34 cellular contexts compared by ENCODE assay signal in genomic region chr2:19829672-19830071, GRCh38.
"Had no signal": no experiment of that assay in that cellular context is flagged by ENCODE, and none has a peak within 500 bp of the region (broad histone marks: within the 10 kb centered on the region; RNA-seq: fewer than 3 reads in every experiment).

No MANE protein-coding gene starts in this region.

- H3K4me3 Mint-ChIP-seq: activated B cell treated with CpG ODN at 0.5 μM for 24 hours; activated CD4-positive, alpha-beta memory T cell treated with anti-CD3 and anti-CD28 coated beads for 36 hours; activated CD4-positive, alpha-beta T cell treated with anti-CD3 and anti-CD28 coated beads for 36 hours; activated CD4-positive, alpha-beta T cell treated with anti-CD3 and anti-CD28 coated beads, Interleukin-2, amount 10 ng/mL, durations not matched to agents 24 days and 14 days; activated CD8-positive, alpha-beta memory T cell treated with anti-CD3 and anti-CD28 coated beads, Interleukin-2, amount 10 ng/mL, durations not matched to agents 7 days and 5 days; activated CD8-positive, alpha-beta T cell treated with anti-CD3 and anti-CD28 coated beads, Interleukin-2, amount 10 ng/mL, durations not matched to agents 7 days and 5 days; activated naive CD4-positive, alpha-beta T cell treated with anti-CD3 and anti-CD28 coated beads for 36 hours; activated naive CD4-positive, alpha-beta T cell treated with anti-CD3 and anti-CD28 coated beads, Interleukin-2, amount 50 U/mL, for 24 hours; activated naive CD8-positive, alpha-beta T cell treated with anti-CD3 and anti-CD28 coated beads for 36 hours; activated naive CD8-positive, alpha-beta T cell treated with anti-CD3 and anti-CD28 coated beads, Interleukin-2, amount 50 U/mL, for 24 hours; activated T-helper 1 cell treated with anti-CD3 and anti-CD28 coated beads, Interleukin-12 subunit alpha, Interleukin-12 subunit beta, Interleukin-2, Interleukin-4 antibody, amounts not matched to agents 30 ng/mL and 10 ng/mL and 1 ng/mL, durations not matched to agents 14 hours and 24 hours and 36 hours; endodermal cell; T-helper 17 cell; T-helper 2 cell treated with Interferon-gamma antibody and Interleukin-4, amounts not matched to agents 5 μg/mL and 100 μg/mL, for 36 hours had no signal

- H3K4me3 ChIP-seq: adrenal gland, body of pancreas, colonic mucosa, gastrocnemius medialis had no signal

- H3K27me3 ChIP-seq: adrenal gland, body of pancreas, colonic mucosa, gastrocnemius medialis had no signal

- H3K4me1 ChIP-seq: adrenal gland, body of pancreas, colonic mucosa, foreskin keratinocyte, gastrocnemius medialis had no signal

- H3K27ac Mint-ChIP-seq: activated B cell treated with CpG ODN at 0.5 μM for 24 hours; activated CD4-positive, alpha-beta memory T cell treated with anti-CD3 and anti-CD28 coated beads for 36 hours; activated CD4-positive, alpha-beta T cell treated with anti-CD3 and anti-CD28 coated beads for 36 hours; activated CD4-positive, alpha-beta T cell treated with anti-CD3 and anti-CD28 coated beads, Interleukin-2, amount 10 ng/mL, durations not matched to agents 24 days and 14 days; activated CD8-positive, alpha-beta memory T cell treated with anti-CD3 and anti-CD28 coated beads, Interleukin-2, amount 10 ng/mL, durations not matched to agents 7 days and 5 days; activated CD8-positive, alpha-beta T cell treated with anti-CD3 and anti-CD28 coated beads, Interleukin-2, amount 10 ng/mL, durations not matched to agents 7 days and 5 days; activated naive CD4-positive, alpha-beta T cell treated with anti-CD3 and anti-CD28 coated beads for 36 hours; activated naive CD4-positive, alpha-beta T cell treated with anti-CD3 and anti-CD28 coated beads, Interleukin-2, amount 50 U/mL, for 24 hours; activated naive CD8-positive, alpha-beta T cell treated with anti-CD3 and anti-CD28 coated beads for 36 hours; activated naive CD8-positive, alpha-beta T cell treated with anti-CD3 and anti-CD28 coated beads, Interleukin-2, amount 50 U/mL, for 24 hours; activated T-helper 1 cell treated with anti-CD3 and anti-CD28 coated beads, Interleukin-12 subunit alpha, Interleukin-12 subunit beta, Interleukin-2, Interleukin-4 antibody, amounts not matched to agents 30 ng/mL and 10 ng/mL and 1 ng/mL, durations not matched to agents 14 hours and 24 hours and 36 hours; activated T-helper 2 cell treated with anti-CD3 and anti-CD28 coated beads, Interferon-gamma antibody, Interleukin-2, Interleukin-4, amounts not matched to agents 10 μg/mL and 5 μg/mL and 100 μg/mL, durations not matched to agents 14 hours and 24 hours and 36 hours; endodermal cell; T-helper 17 cell; T-helper 2 cell treated with Interferon-gamma antibody and Interleukin-4, amounts not matched to agents 5 μg/mL and 100 μg/mL, for 36 hours had no signal

- ATAC-seq: activated CD4-positive, alpha-beta T cell treated with anti-CD3 and anti-CD28 coated beads for 36 hours; activated CD8-positive, alpha-beta memory T cell treated with anti-CD3 and anti-CD28 coated beads, Interleukin-2, amount 10 ng/mL, durations not matched to agents 7 days and 5 days; activated CD8-positive, alpha-beta T cell treated with anti-CD3 and anti-CD28 coated beads, Interleukin-2, amount 10 ng/mL, durations not matched to agents 7 days and 5 days; activated naive CD8-positive, alpha-beta T cell treated with anti-CD3 and anti-CD28 coated beads, Interleukin-2, amount 50 U/mL, for 24 hours; body of pancreas; esophagus mucosa; foreskin keratinocyte; gastrocnemius medialis; T-helper 17 cell had no signal

- H3K9me3 ChIP-seq: adrenal gland, body of pancreas, colonic mucosa, gastrocnemius medialis had no signal

- H3K9me3 Mint-ChIP-seq: activated B cell treated with CpG ODN at 0.5 μM for 24 hours; activated CD4-positive, alpha-beta T cell treated with anti-CD3 and anti-CD28 coated beads, Interleukin-2, amount 10 ng/mL, durations not matched to agents 24 days and 14 days; activated naive CD4-positive, alpha-beta T cell treated with anti-CD3 and anti-CD28 coated beads for 36 hours; activated naive CD4-positive, alpha-beta T cell treated with anti-CD3 and anti-CD28 coated beads, Interleukin-2, amount 50 U/mL, for 24 hours; activated naive CD8-positive, alpha-beta T cell treated with anti-CD3 and anti-CD28 coated beads for 36 hours; activated naive CD8-positive, alpha-beta T cell treated with anti-CD3 and anti-CD28 coated beads, Interleukin-2, amount 50 U/mL, for 24 hours; activated T-helper 1 cell treated with anti-CD3 and anti-CD28 coated beads, Interleukin-12 subunit alpha, Interleukin-12 subunit beta, Interleukin-2, Interleukin-4 antibody, amounts not matched to agents 30 ng/mL and 10 ng/mL and 1 ng/mL, durations not matched to agents 14 hours and 24 hours and 36 hours; activated T-helper 2 cell treated with anti-CD3 and anti-CD28 coated beads, Interferon-gamma antibody, Interleukin-2, Interleukin-4, amounts not matched to agents 10 μg/mL and 5 μg/mL and 100 μg/mL, durations not matched to agents 14 hours and 24 hours and 36 hours; T-helper 2 cell treated with Interferon-gamma antibody and Interleukin-4, amounts not matched to agents 5 μg/mL and 100 μg/mL, for 36 hours had no signal

- H3K4me1 Mint-ChIP-seq: activated B cell treated with CpG ODN at 0.5 μM for 24 hours; activated CD4-positive, alpha-beta T cell treated with anti-CD3 and anti-CD28 coated beads for 36 hours; activated CD4-positive, alpha-beta T cell treated with anti-CD3 and anti-CD28 coated beads, Interleukin-2, amount 10 ng/mL, durations not matched to agents 24 days and 14 days; activated CD8-positive, alpha-beta memory T cell treated with anti-CD3 and anti-CD28 coated beads, Interleukin-2, amount 10 ng/mL, durations not matched to agents 7 days and 5 days; activated naive CD4-positive, alpha-beta T cell treated with anti-CD3 and anti-CD28 coated beads, Interleukin-2, amount 50 U/mL, for 24 hours; activated naive CD8-positive, alpha-beta T cell treated with anti-CD3 and anti-CD28 coated beads for 36 hours; endodermal cell had no signal

- DNase-seq: activated B cell treated with CpG ODN at 0.5 μM for 24 hours; activated CD4-positive, alpha-beta memory T cell treated with anti-CD3 and anti-CD28 coated beads for 36 hours; activated CD4-positive, alpha-beta T cell treated with anti-CD3 and anti-CD28 coated beads for 36 hours; activated CD4-positive, alpha-beta T cell treated with anti-CD3 and anti-CD28 coated beads, Interleukin-2, amount 10 ng/mL, durations not matched to agents 24 days and 14 days; activated CD4-positive, CD25-positive, alpha-beta regulatory T cell treated with anti-CD3 and anti-CD28 coated beads, Interleukin-2, amount 50 U/mL, for 72 hours; activated CD8-positive, alpha-beta memory T cell treated with anti-CD3 and anti-CD28 coated beads, Interleukin-2, amount 10 ng/mL, durations not matched to agents 7 days and 5 days; activated CD8-positive, alpha-beta memory T cell treated with anti-CD3 and anti-CD28 coated beads, Interleukin-2, amount 50 U/mL, for 4 hours; activated effector memory CD4-positive, alpha-beta T cell treated with anti-CD3 and anti-CD28 coated beads, Interleukin-2, amount 50 U/mL, for 16 hours; activated naive CD4-positive, alpha-beta T cell treated with anti-CD3 and anti-CD28 coated beads for 36 hours; activated naive CD8-positive, alpha-beta T cell treated with anti-CD3 and anti-CD28 coated beads for 36 hours; activated naive CD8-positive, alpha-beta T cell treated with anti-CD3 and anti-CD28 coated beads, Interleukin-2, amount 50 U/mL, for 24 hours; activated T-cell treated with anti-CD3 and anti-CD28 coated beads, Interleukin-2, amount 50 U/mL, for 1 hour; activated T-cell treated with anti-CD3 and anti-CD28 coated beads, Interleukin-2, amount 50 U/mL, for 48 hours; adrenal gland; amygdala; aorta; body of pancreas; caudate nucleus; cerebellar nuclear complex; colonic mucosa; effector memory CD4-positive, alpha-beta T cell; endodermal cell; foreskin keratinocyte; gastrocnemius medialis; T-helper 1 cell; T-helper 17 cell; T1000; WERI-Rb-1 had no signal

- H3K27ac ChIP-seq: adrenal gland, body of pancreas, colonic mucosa, foreskin keratinocyte, gastrocnemius medialis, WERI-Rb-1 had no signal

- H3K36me3 ChIP-seq: adrenal gland, colonic mucosa, gastrocnemius medialis, WERI-Rb-1 had no signal

- H3K36me3 Mint-ChIP-seq: activated CD4-positive, alpha-beta memory T cell treated with anti-CD3 and anti-CD28 coated beads for 36 hours; activated CD8-positive, alpha-beta memory T cell treated with anti-CD3 and anti-CD28 coated beads, Interleukin-2, amount 10 ng/mL, durations not matched to agents 7 days and 5 days; activated naive CD4-positive, alpha-beta T cell treated with anti-CD3 and anti-CD28 coated beads, Interleukin-2, amount 50 U/mL, for 24 hours; activated naive CD8-positive, alpha-beta T cell treated with anti-CD3 and anti-CD28 coated beads for 36 hours had no signal
